ENCODE assay signal across 13 cellular contexts in the genomic region with DNA sequence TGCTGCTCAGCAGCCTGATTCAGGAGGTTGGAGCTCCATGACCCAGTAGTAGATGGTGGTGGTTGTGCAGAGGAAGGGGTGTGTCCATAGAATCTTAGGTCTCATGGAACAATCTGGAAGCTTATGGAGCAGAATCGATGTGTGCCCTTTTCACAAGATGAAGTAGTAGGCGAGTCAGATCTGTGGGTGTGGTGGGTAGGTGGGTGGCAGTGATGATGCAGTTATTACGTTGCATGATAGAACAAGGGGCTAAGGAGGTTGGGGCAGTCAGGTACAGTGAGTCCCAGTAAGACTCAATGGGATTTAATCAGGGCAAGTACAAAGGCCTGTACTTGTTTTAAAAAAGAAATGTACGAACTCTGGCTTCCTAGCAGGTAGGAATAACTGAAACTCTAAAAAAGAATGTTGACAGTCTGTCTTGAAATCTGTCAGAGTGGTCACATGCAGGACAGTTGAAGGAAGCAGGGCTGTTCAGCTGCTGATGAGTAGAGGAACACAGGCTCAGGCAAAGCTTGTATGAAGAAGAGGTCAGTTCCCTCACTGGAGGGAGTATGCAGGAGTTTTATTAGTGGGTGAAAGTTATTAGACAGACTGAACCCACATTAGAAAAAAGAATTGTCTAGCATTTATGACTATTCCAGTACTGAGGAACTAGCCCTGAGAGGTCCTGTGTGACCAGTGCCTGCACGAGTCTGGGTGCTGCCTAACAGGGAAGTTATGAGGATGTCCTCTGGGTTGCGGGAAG. TPM values are rescaled to one million over a fixed set of nuclear protein-coding genes. Genes with fewer than 3 reads are reported as not detected.
DNase-seq lines count a peak whose midpoint lies in the region; ATAC-seq and TF ChIP-seq lines count a peak whose summit lies in the region.
"Had no signal": no experiment of that assay in that cellular context is flagged by ENCODE, and none has a peak within 500 bp of the region (broad histone marks: within the 10 kb centered on the region; RNA-seq: fewer than 3 reads in every experiment).

No MANE protein-coding gene starts in this region.

- H3K4me3 ChIP-seq in CD8-positive, alpha-beta memory T cell (ENCODE audit: low read length), result no peak overlapping the region
- H3K4me3 ChIP-seq in gastroesophageal sphincter (no peak overlapping the region), lower leg skin (ENCODE audit: low read depth, poor library complexity, severe bottlenecking) (no peak overlapping the region)

- TF ChIP-seq POLR2A in gastroesophageal sphincter (IDR thresholded peaks at IDR 0.05) (no peak), lower leg skin (IDR thresholded peaks at IDR 0.05) (no peak)

- POLR2A ChIA-PET in CD8-positive, alpha-beta memory T cell (lab: Charles Lee), result no interaction called here

- H3K27ac Mint-ChIP-seq in CD8-positive, alpha-beta memory T cell, result peak overlapping the region in 6 of 8 donors; percentile 2 to 73 (median 50)
- peak overlapping the region; percentile 16 for H3K27ac Mint-ChIP-seq in activated naive CD8-positive, alpha-beta T cell treated with anti-CD3 and anti-CD28 coated beads, Interleukin-2, amount 50 U/mL, for 24 hours
- peak overlapping the region; percentile 12 to 69 for H3K27ac Mint-ChIP-seq in natural killer cell treated with Interleukin-12 subunit alpha and Interleukin-12 subunit beta and Interleukin-15 and Interleukin-18, amount 100 ng/mL, for 72 hours

- peak; percentile 46 to 55 for DNase-seq in activated CD4-positive, alpha-beta T cell treated with anti-CD3 and anti-CD28 coated beads for 4 hours
- DNase-seq in activated CD4-positive, alpha-beta T cell treated with anti-CD3 and anti-CD28 coated beads for 48 hours, result no peak
- no peak for DNase-seq in CD8-positive, alpha-beta memory T cell
- DNase-seq in activated naive CD8-positive, alpha-beta T cell treated with anti-CD3 and anti-CD28 coated beads, Interleukin-2, amount 50 U/mL, for 24 hours, result no peak
- DNase-seq in natural killer cell treated with Interleukin-12 subunit alpha and Interleukin-12 subunit beta and Interleukin-15 and Interleukin-18, amount 100 ng/mL, for 72 hours (ENCODE audit: low spot score), result no peak
- no peak for DNase-seq in Right ventricle myocardium superior
- DNase-seq in lower leg skin (ENCODE audit: low spot score in 2 of 2), result no peak
- DNase-seq: effector CD8-positive, alpha-beta T cell; islet precursor cell; NCI-H1105; right cardiac atrium had no signal

- H3K36me3 Mint-ChIP-seq in CD8-positive, alpha-beta memory T cell, result peaks cover 11 to 32% (median 17%) of the 10 kb centered on the region in 3 donors
- H3K36me3 Mint-ChIP-seq in activated naive CD8-positive, alpha-beta T cell treated with anti-CD3 and anti-CD28 coated beads, Interleukin-2, amount 50 U/mL, for 24 hours (ENCODE audit: low read depth), result peaks cover 47% of the 10 kb centered on the region
- H3K36me3 Mint-ChIP-seq in natural killer cell treated with Interleukin-12 subunit alpha and Interleukin-12 subunit beta and Interleukin-15 and Interleukin-18, amount 100 ng/mL, for 72 hours, result peaks cover 5% of the 10 kb centered on the region

- intact Hi-C loops in Right ventricle myocardium superior (cut with DNase I) (no loop called here), lower leg skin (cut with DNase I; ENCODE audit: low total_unique reads) (no loop called here)

- 77 to 84% methylated on average over 6 of the region's 6 CpGs for WGBS in gastroesophageal sphincter (ENCODE audit: low coverage in 1 of 2), 2 donors
- 73 to 77% methylated on average over 6 of the region's 6 CpGs for WGBS in lower leg skin, 2 donors

- H3K4me1 ChIP-seq in CD8-positive, alpha-beta memory T cell (ENCODE audit: insufficient read depth, low read length), result peaks cover 54% of the 10 kb centered on the region
- H3K4me1 ChIP-seq in gastroesophageal sphincter, result no peaks in the 10 kb centered on the region

- no peaks in the 10 kb centered on the region for H3K27me3 Mint-ChIP-seq in CD8-positive, alpha-beta memory T cell
- H3K27me3 Mint-ChIP-seq in activated naive CD8-positive, alpha-beta T cell treated with anti-CD3 and anti-CD28 coated beads, Interleukin-2, amount 50 U/mL, for 24 hours, result no peaks in the 10 kb centered on the region
- H3K27me3 Mint-ChIP-seq in natural killer cell treated with Interleukin-12 subunit alpha and Interleukin-12 subunit beta and Interleukin-15 and Interleukin-18, amount 100 ng/mL, for 72 hours, result no peaks in the 10 kb centered on the region

- peak; percentile 55 for ATAC-seq in activated naive CD8-positive, alpha-beta T cell treated with anti-CD3 and anti-CD28 coated beads, Interleukin-2, amount 50 U/mL, for 24 hours
- no peak for ATAC-seq in natural killer cell treated with Interleukin-12 subunit alpha and Interleukin-12 subunit beta and Interleukin-15 and Interleukin-18, amount 100 ng/mL, for 72 hours
- no peak for ATAC-seq in gastroesophageal sphincter
- ATAC-seq in Right ventricle myocardium superior (ENCODE audit: poor library complexity), result no peak
- ATAC-seq: Panc1, right cardiac atrium had no signal

- no peak overlapping the region for H3K27ac ChIP-seq in CD8-positive, alpha-beta memory T cell (ENCODE audit: low read depth, low read length)
- H3K27ac ChIP-seq in gastroesophageal sphincter, result no peak overlapping the region

- no peak for TF ChIP-seq EP300 in gastroesophageal sphincter (IDR thresholded peaks at IDR 0.05)

- CTCF ChIA-PET in CD8-positive, alpha-beta memory T cell (lab: Charles Lee), result no interaction called here

- H3K9me3 Mint-ChIP-seq in CD8-positive, alpha-beta memory T cell, result peaks cover 0 to 2% (median 0%) of the 10 kb centered on the region in 5 donors
- peaks cover 9% of the 10 kb centered on the region for H3K9me3 Mint-ChIP-seq in activated naive CD8-positive, alpha-beta T cell treated with anti-CD3 and anti-CD28 coated beads, Interleukin-2, amount 50 U/mL, for 24 hours
- no peaks in the 10 kb centered on the region for H3K9me3 Mint-ChIP-seq in natural killer cell treated with Interleukin-12 subunit alpha and Interleukin-12 subunit beta and Interleukin-15 and Interleukin-18, amount 100 ng/mL, for 72 hours

- H3K4me1 Mint-ChIP-seq in CD8-positive, alpha-beta memory T cell, result peaks cover 60 to 77% (median 76%) of the 10 kb centered on the region in 3 donors
- H3K4me1 Mint-ChIP-seq in activated naive CD8-positive, alpha-beta T cell treated with anti-CD3 and anti-CD28 coated beads, Interleukin-2, amount 50 U/mL, for 24 hours, result peaks cover 80% of the 10 kb centered on the region
- H3K4me1 Mint-ChIP-seq in natural killer cell treated with Interleukin-12 subunit alpha and Interleukin-12 subunit beta and Interleukin-15 and Interleukin-18, amount 100 ng/mL, for 72 hours (ENCODE audit: low read depth in 2 of 2), result peaks cover 55 to 59% of the 10 kb centered on the region in 2 donors

- H3K4me3 Mint-ChIP-seq in CD8-positive, alpha-beta memory T cell, result no peak overlapping the region
- H3K4me3 Mint-ChIP-seq in activated naive CD8-positive, alpha-beta T cell treated with anti-CD3 and anti-CD28 coated beads, Interleukin-2, amount 50 U/mL, for 24 hours, result no peak overlapping the region
- H3K4me3 Mint-ChIP-seq in natural killer cell treated with Interleukin-12 subunit alpha and Interleukin-12 subunit beta and Interleukin-15 and Interleukin-18, amount 100 ng/mL, for 72 hours, result no peak overlapping the region

- H3K27me3 ChIP-seq in CD8-positive, alpha-beta memory T cell (ENCODE audit: insufficient read depth, low read length, poor library complexity, severe bottlenecking), result no peaks in the 10 kb centered on the region
- no peaks in the 10 kb centered on the region for H3K27me3 ChIP-seq in gastroesophageal sphincter

- no peaks in the 10 kb centered on the region for H3K36me3 ChIP-seq in CD8-positive, alpha-beta memory T cell (ENCODE audit: insufficient read depth, low read length)
- no peaks in the 10 kb centered on the region for H3K36me3 ChIP-seq in gastroesophageal sphincter

- no peaks in the 10 kb centered on the region for H3K9me3 ChIP-seq in CD8-positive, alpha-beta memory T cell (ENCODE audit: low read length)
- no peaks in the 10 kb centered on the region for H3K9me3 ChIP-seq in gastroesophageal sphincter

- TF ChIP-seq CTCF in gastroesophageal sphincter (IDR thresholded peaks at IDR 0.05) (no peak), lower leg skin (IDR thresholded peaks at IDR 0.05) (no peak)

RNA-seq across cellular contexts. Expression of a gene that starts 9.3 kb away (rescaled TPM):
- total RNA-seq in CD8-positive, alpha-beta memory T cell, result 10 to 100 TPM; 19.9 to 20.5 TPM
- polyA plus RNA-seq in CD8-positive, alpha-beta memory T cell, result 0.78 TPM
- 10 to 100 TPM; 29.3 to 70.3 TPM for total RNA-seq in natural killer cell treated with Interleukin-12 subunit alpha and Interleukin-12 subunit beta and Interleukin-15 and Interleukin-18, amount 100 ng/mL, for 72 hours
- total RNA-seq in gastroesophageal sphincter (1 to 10 TPM; 3.3 to 8.9 (median 5.8) TPM), Right ventricle myocardium superior (2.0 TPM), lower leg skin (10 to 100 TPM; 52.8 to 54.8 (median 54.1) TPM)

Comparison
In these comparisons a context has a peak if more than half of its experiments do, and no peak if none do; other contexts are left out.
1. DNase-seq: peak in activated CD4-positive, alpha-beta T cell treated with anti-CD3 and anti-CD28 coated beads for 4 hours (2 of 2); none in activated CD4-positive, alpha-beta T cell treated with anti-CD3 and anti-CD28 coated beads for 48 hours (single experiment), CD8-positive, alpha-beta memory T cell (0 of 5), activated naive CD8-positive, alpha-beta T cell treated with anti-CD3 and anti-CD28 coated beads, Interleukin-2, amount 50 U/mL, for 24 hours (single experiment), natural killer cell treated with Interleukin-12 subunit alpha and Interleukin-12 subunit beta and Interleukin-15 and Interleukin-18, amount 100 ng/mL, for 72 hours (single experiment), Right ventricle myocardium superior (single experiment) and lower leg skin (0 of 2).
2. Peak in every context shown above with its lines, with median percentiles within 50 percentile points of each other: H3K27ac Mint-ChIP-seq.